9 cellular contexts compared by ENCODE assay signal in the genomic region with DNA sequence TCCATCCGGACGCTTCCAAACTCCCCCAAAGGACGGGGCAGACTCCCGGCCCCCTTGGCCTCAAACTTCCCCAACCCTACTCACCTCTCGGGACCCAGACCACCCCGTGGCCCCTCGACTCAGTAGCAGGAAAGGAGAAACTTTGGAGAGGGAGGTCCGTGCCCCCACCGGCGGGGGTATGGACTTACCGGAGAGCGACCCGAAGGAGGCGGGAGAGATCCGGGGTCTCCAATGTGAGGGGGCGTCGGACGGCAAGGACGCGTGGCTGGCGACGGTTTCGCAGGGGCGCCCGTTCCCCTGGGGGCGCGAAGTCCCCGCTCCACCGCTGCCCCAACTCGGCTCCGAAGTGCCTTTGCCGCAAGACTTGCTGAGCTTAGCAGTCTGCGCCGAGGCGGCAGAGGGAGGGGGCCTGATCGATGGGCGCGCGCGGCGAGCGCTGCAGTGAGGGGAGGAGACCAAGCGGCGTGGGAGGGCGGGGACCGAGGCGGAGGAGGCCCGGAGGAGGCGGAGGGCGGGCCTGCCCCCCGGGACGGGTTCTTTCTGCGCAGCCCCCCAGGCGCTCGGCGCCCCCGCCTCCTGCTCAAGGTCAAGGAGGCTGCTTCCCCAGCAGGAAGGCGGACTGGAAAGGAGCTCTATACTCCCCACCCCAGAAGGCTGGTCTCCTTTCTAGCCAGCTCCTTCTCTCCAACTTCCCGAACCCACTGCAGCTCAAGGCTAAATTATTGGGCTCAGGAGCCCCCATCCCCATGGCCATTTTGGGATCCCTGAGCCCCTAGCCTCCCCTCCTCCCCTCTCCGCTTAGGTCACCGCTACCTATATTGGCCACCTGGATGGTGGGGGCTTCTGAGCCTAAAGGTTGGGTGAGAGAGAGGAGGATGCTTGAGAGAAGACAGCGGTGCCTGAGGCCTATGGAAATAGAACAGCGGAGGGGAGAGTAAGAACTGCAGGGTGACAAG. TPM values are rescaled to one million over a fixed set of nuclear protein-coding genes. Genes with fewer than 3 reads are reported as not detected.
A peak's percentile ranks its signal among the peaks of the same experiment; 100 is the strongest.
DNase-seq lines count a peak whose midpoint lies in the region; ATAC-seq and TF ChIP-seq lines count a peak whose summit lies in the region.
"Had no signal": no experiment of that assay in that cellular context is flagged by ENCODE, and none has a peak within 500 bp of the region (broad histone marks: within the 10 kb centered on the region; RNA-seq: fewer than 3 reads in every experiment).

A gene (minus strand): TSS at position 385 of the 956 bp plus-strand sequence. CDS start 104,682 bp downstream, outside the sequence.

- intact Hi-C loops in aorta (cut with DNase I), result no loop called here

- H3K36me3 ChIP-seq in aorta (ENCODE audit: control insufficient read depth in 1 of 2, insufficient read depth in 2 of 2, low read length in 1 of 2), result no peaks in the 10 kb centered on the region

- H3K36me3 Mint-ChIP-seq in T-helper 2 cell treated with Interferon-gamma antibody and Interleukin-4, amounts not matched to agents 5 μg/mL and 100 μg/mL, for 36 hours (ENCODE audit: low read depth), result no peaks in the 10 kb centered on the region

- H3K4me1 ChIP-seq in aorta (ENCODE audit: control insufficient read depth in 1 of 2, insufficient read depth in 2 of 2, low read length in 2 of 2), result no peaks in the 10 kb centered on the region

- H3K9me3 ChIP-seq in aorta (ENCODE audit: control insufficient read depth, low read length), result no peaks in the 10 kb centered on the region

- H3K27me3 Mint-ChIP-seq in T-helper 2 cell treated with Interferon-gamma antibody and Interleukin-4, amounts not matched to agents 5 μg/mL and 100 μg/mL, for 36 hours (ENCODE audit: low read depth), result peaks cover 77% of the 10 kb centered on the region

- WGBS in aorta, 2 donors, result 5% methylated on average over 44 to 63 of the region's 63 CpGs

- peak; percentile 58 for DNase-seq in GM03348 (ENCODE audit: low spot score)
- peak; percentile 58 for DNase-seq in NCI-H2171 (lab: John Stamatoyannopoulos, UW)
- DNase-seq in coronary artery (ENCODE audit: low spot score), result no peak
- DNase-seq in mucosa of gallbladder (ENCODE audit: low spot score), result peak; percentile 32
- DNase-seq in aorta, result peak in 1 of 2 donors; percentile 83
- no peak for DNase-seq in T-helper 2 cell treated with Interferon-gamma antibody and Interleukin-4, amounts not matched to agents 5 μg/mL and 100 μg/mL, for 36 hours (ENCODE audit: low spot score)

- H3K4me3 Mint-ChIP-seq in T-helper 2 cell treated with Interferon-gamma antibody and Interleukin-4, amounts not matched to agents 5 μg/mL and 100 μg/mL, for 36 hours, result no peak within 1 kb of the TSS

- H3K4me1 Mint-ChIP-seq in T-helper 2 cell treated with Interferon-gamma antibody and Interleukin-4, amounts not matched to agents 5 μg/mL and 100 μg/mL, for 36 hours (ENCODE audit: low read depth), result no peaks in the 10 kb centered on the region

- H3K27ac Mint-ChIP-seq in T-helper 2 cell treated with Interferon-gamma antibody and Interleukin-4, amounts not matched to agents 5 μg/mL and 100 μg/mL, for 36 hours, result no peak within 1 kb of the TSS

- H3K27me3 ChIP-seq in aorta (ENCODE audit: control insufficient read depth in 1 of 2, insufficient read depth in 2 of 2, low read length in 1 of 2), result no peaks in the 10 kb centered on the region

- peak; percentile 43 for ATAC-seq in aorta (ENCODE audit: low FRiP score)
- ATAC-seq in GM21526 (IDR thresholded peaks at IDR 0.05; ENCODE audit: low FRiP score, unreplicated experiment), result no peak
- ATAC-seq in HG03045 (IDR thresholded peaks at IDR 0.05; ENCODE audit: unreplicated experiment), result no peak

- H3K4me3 ChIP-seq in coronary artery (peak within 1 kb of the TSS; percentile 63), aorta (ENCODE audit: low read length in 2 of 2) (peak within 1 kb of the TSS in 1 of 2 donors; percentile 18)

- H3K9me3 Mint-ChIP-seq in T-helper 2 cell treated with Interferon-gamma antibody and Interleukin-4, amounts not matched to agents 5 μg/mL and 100 μg/mL, for 36 hours, result no peaks in the 10 kb centered on the region

- H3K27ac ChIP-seq in coronary artery (no peak within 1 kb of the TSS), aorta (ENCODE audit: low read depth in 1 of 2, low read length in 2 of 2) (no peak within 1 kb of the TSS)

- no peak for TF ChIP-seq CTCF in coronary artery (IDR thresholded peaks at IDR 0.05)

RNA-seq across cellular contexts. Expression of the gene that starts here (rescaled TPM):
- total RNA-seq in mucosa of gallbladder (0.72 TPM), aorta (under 1 TPM; 0.03 to 0.09 TPM)
- polyA plus RNA-seq in aorta, result under 1 TPM in 1 of 2 donors, not detected in 1; 0.05 TPM
- total RNA-seq: dermis microvascular lymphatic vessel endothelial cell had no signal

Comparison
In these comparisons a context has a peak if more than half of its experiments do, and no peak if none do; other contexts are left out.
1. Peak in DNase-seq in mucosa of gallbladder; RNA of the gene not detected or under 1 TPM.
2. Peak in ATAC-seq in aorta; RNA of the gene not detected or under 1 TPM.
3. DNase-seq: peak in GM03348 (single experiment) and NCI-H2171 (single experiment); none in coronary artery (single experiment) and T-helper 2 cell treated with Interferon-gamma antibody and Interleukin-4, amounts not matched to agents 5 μg/mL and 100 μg/mL, for 36 hours (single experiment).